In the genomic region with DNA sequence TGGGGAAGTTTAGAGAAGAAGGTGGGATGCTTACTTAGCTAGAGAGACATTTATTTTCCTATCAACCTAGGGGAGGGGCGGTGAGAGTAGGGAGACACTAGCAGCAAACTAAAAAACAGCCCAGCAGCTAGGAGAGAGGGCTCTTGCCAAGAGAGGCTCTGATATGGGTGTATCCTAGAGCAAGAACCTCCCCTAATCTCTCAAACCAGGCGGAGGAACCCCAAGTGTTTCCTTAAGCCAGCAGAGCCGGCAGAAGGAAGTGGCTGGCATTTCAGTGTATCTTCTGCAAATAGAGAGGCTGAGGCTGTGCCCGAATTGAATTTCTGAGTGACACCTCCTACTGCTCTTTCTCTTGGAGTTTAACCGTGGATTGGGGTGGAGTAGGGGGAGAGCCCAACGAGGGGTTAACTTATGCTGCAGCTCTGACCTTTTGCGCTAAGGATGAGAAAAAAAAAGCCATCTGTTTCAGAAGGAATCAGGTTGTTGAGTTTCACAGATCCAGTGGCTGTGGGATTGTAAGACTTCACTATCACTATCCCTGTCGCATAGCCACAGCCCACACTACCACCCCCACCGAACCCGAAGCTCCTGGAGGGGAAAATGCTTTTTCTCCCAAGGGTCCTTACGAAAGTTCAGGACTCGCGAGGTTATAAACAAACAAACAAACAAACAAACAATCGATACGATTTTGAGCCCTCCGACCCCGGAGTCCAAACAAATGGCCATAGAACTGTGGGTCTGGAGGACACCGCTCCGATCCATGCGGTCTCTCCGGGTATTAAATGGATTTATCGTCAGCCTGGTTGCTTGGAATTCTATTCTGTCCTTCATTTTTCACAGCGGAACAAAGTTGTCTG, we compare ENCODE assay signal across 12 cellular contexts. TPM values are rescaled to one million over a fixed set of nuclear protein-coding genes. Genes with fewer than 3 reads are reported as not detected.
A peak's percentile ranks its signal among the peaks of the same experiment; 100 is the strongest.
DNase-seq lines count a peak whose midpoint lies in the region; ATAC-seq, FAIRE-seq and TF ChIP-seq lines count a peak whose summit lies in the region.
"Had no signal": no experiment of that assay in that cellular context is flagged by ENCODE, and none has a peak within 500 bp of the region (broad histone marks: within the 10 kb centered on the region; RNA-seq: fewer than 3 reads in every experiment).

No MANE protein-coding gene starts in this region.

- BruUV-seq in PC-3 (replicated peaks; lab: Mats Ljungman, UMichigan), result no TSS peak

- H4K20me1 ChIP-seq in H1 (replicated peaks in 1 of 2; ENCODE audit: control insufficient read depth in 1 of 2, insufficient read depth in 2 of 2, low read length in 2 of 2) (no peaks in the 10 kb centered on the region), PC-3 (ENCODE audit: low read length) (no peaks in the 10 kb centered on the region)

- no peak overlapping the region for H2BK5ac ChIP-seq in H1 (ENCODE audit: low read depth, low read length)

- TF ChIP-seq CTCF in H1 (IDR thresholded peaks at IDR 0.05; ENCODE audit: control extremely low read depth in 1 of 3, insufficient read depth in 1 of 3, low read depth in 1 of 3, low read length in 3 of 3) (no peak), vagina (IDR thresholded peaks at IDR 0.05) (no peak), PC-3 (conservative IDR thresholded peaks at IDR 0.05; ENCODE audit: low read depth, low read length) (no peak), WERI-Rb-1 (IDR thresholded peaks at IDR 0.05; ENCODE audit: low read depth, low read length) (no peak)

- H3K79me2 ChIP-seq in H1 (ENCODE audit: control insufficient read depth in 1 of 2, insufficient read depth in 2 of 2, low read length in 2 of 2) (no peaks in the 10 kb centered on the region), PC-3 (ENCODE audit: low read length) (no peaks in the 10 kb centered on the region)

- no peak overlapping the region for H4K5ac ChIP-seq in H1 (ENCODE audit: insufficient read length, low read depth, low read length)

- WGBS in H1 (ENCODE audit: extremely low coverage in 1 of 2, insufficient coverage in 1 of 2, insufficient read length in 1 of 2, insufficient replicate concordance in 2 of 2, low coverage in 1 of 2, low lambda C conversion rate in 2 of 2, missing lambda C conversion rate in 1 of 2), 2 experiments, result 39% methylated on average over 23 of the region's 23 CpGs; no CpG with 5 or more reads in 1 of the 2 experiments

- no peak overlapping the region for H3K56ac ChIP-seq in H1 (replicated peaks; ENCODE audit: insufficient read length, low read depth, low read length)

- H4K8ac ChIP-seq in H1 (ENCODE audit: extremely low read depth, insufficient read depth, low read length), result peak overlapping the region; percentile 75; the same call in 1 of the 2 replicates

- no peak overlapping the region for H2BK20ac ChIP-seq in H1 (ENCODE audit: low read length)

- H4K91ac ChIP-seq in H1 (replicated peaks; ENCODE audit: insufficient read length, low read length), result no peak overlapping the region

- TF ChIP-seq POLR2A in H1 (IDR thresholded peaks at IDR 0.05; ENCODE audit: control extremely low read depth in 1 of 2, low read depth in 2 of 2, low read length in 2 of 2) (no peak), vagina (IDR thresholded peaks at IDR 0.05) (no peak)

- no peak for ATAC-seq in PC-3

- H3K4me2 ChIP-seq in H1 (ENCODE audit: insufficient read depth in 1 of 2, low read depth in 2 of 2, low read length in 2 of 2) (peak overlapping the region; percentile 90 to 94), PC-3 (ENCODE audit: low read length) (no peak overlapping the region)

- no peak overlapping the region for H2BK12ac ChIP-seq in H1 (ENCODE audit: low read depth, low read length)

- H3K9me3 ChIP-seq in H1 (ENCODE audit: insufficient read depth in 2 of 2, low read depth in 1 of 2, low read length in 1 of 2) (no peaks in the 10 kb centered on the region), vagina (no peaks in the 10 kb centered on the region), PC-3 (ENCODE audit: low read length) (no peaks in the 10 kb centered on the region), WERI-Rb-1 (ENCODE audit: severe bottlenecking) (peaks cover 8% of the 10 kb centered on the region)

- CTCF ChIA-PET in H1 (lab: Charles Lee; ENCODE audit: partially characterized antibody), result interaction anchor here (0.7 to 1.8 kb wide), 15 partner anchors 9 to 1689 kb away, joined by 3 to 9 read pairs (median 4); no protein-coding TSS in a partner anchor
- CTCF ChIA-PET in PC-3 (lab: Charles Lee), result no interaction called here

- no peak for FAIRE-seq in H1 (lab: Jason Lieb, UNC)

- H3K18ac ChIP-seq in H1 (ENCODE audit: extremely low read depth, low read length), result no peak overlapping the region

- H3K27ac ChIP-seq in H1 (ENCODE audit: low read depth, low read length) (no peak overlapping the region), vagina (no peak overlapping the region), PC-3 (ENCODE audit: low read length) (no peak overlapping the region), WERI-Rb-1 (no peak overlapping the region)

- no peaks in the 10 kb centered on the region for H3K9me2 ChIP-seq in PC-3 (replicated peaks; ENCODE audit: low read length)

- peaks cover 0 to 12% (median 7%) of the 10 kb centered on the region in 4 experiments; a peak in 5 of 7 replicates for H3K4me1 ChIP-seq in H1 (replicated peaks in 1 of 4; ENCODE audit: control insufficient read depth in 3 of 4, insufficient read depth in 4 of 4, low read length in 3 of 4)
- H3K4me1 ChIP-seq in vagina, result peaks cover 23% of the 10 kb centered on the region
- no peaks in the 10 kb centered on the region for H3K4me1 ChIP-seq in PC-3 (ENCODE audit: insufficient read depth, low read length)

- H3K79me1 ChIP-seq in H1 (ENCODE audit: low read depth, low read length), result no peaks in the 10 kb centered on the region

- H3K4me3 ChIP-seq in H1 (ENCODE audit: extremely low read depth in 1 of 4, insufficient read depth in 2 of 4, low read depth in 3 of 4, low read length in 4 of 4), result peak overlapping the region; percentile 26 to 67 (median 51)
- H3K4me3 ChIP-seq in vagina, result peak overlapping the region in 1 of 2 donors; percentile 22
- no peak overlapping the region for H3K4me3 ChIP-seq in PC-3 (ENCODE audit: low read length)
- H3K4me3 ChIP-seq in WERI-Rb-1 (ENCODE audit: low read depth, low read length), result no peak overlapping the region

- H3K23ac ChIP-seq in H1 (ENCODE audit: insufficient read length), result no peak overlapping the region

- TF ChIP-seq EP300 in H1 (IDR thresholded peaks at IDR 0.05; ENCODE audit: borderline replicate concordance in 1 of 2, low read depth in 2 of 2, low read length in 2 of 2), result no peak

- no peak overlapping the region for H2BK120ac ChIP-seq in H1 (replicated peaks; ENCODE audit: low read depth, low read length)

- H3K14ac ChIP-seq in H1 (ENCODE audit: insufficient read length), result no peak overlapping the region

- POLR2A ChIA-PET in H1 (lab: Charles Lee; ENCODE audit: partially characterized antibody), result interaction anchor here (0.6 to 0.7 kb wide), 3 partner anchors 19 to 38 kb away, joined by 3 to 4 read pairs (median 3); no protein-coding TSS in a partner anchor
- POLR2A ChIA-PET in PC-3 (lab: Charles Lee; ENCODE audit: unreplicated experiment), result no interaction called here

- H3K23me2 ChIP-seq in H1 (ENCODE audit: low read depth, low read length), result peaks cover 10% of the 10 kb centered on the region; the same call in 1 of the 2 replicates

- H3K4ac ChIP-seq in H1 (replicated peaks; ENCODE audit: insufficient read length, low read depth, low read length), result no peak overlapping the region

- no peaks in the 10 kb centered on the region for H3K36me3 ChIP-seq in H1 (ENCODE audit: control insufficient read depth in 2 of 4, insufficient read depth in 4 of 4, low read length in 3 of 4)
- no peaks in the 10 kb centered on the region for H3K36me3 ChIP-seq in vagina
- no peaks in the 10 kb centered on the region for H3K36me3 ChIP-seq in PC-3 (ENCODE audit: low read depth, low read length)
- no peaks in the 10 kb centered on the region for H3K36me3 ChIP-seq in WERI-Rb-1

- no peak overlapping the region for H2BK15ac ChIP-seq in H1 (ENCODE audit: low read length)

- peaks cover 17 to 56% (median 40%) of the 10 kb centered on the region in 4 experiments for H3K27me3 ChIP-seq in H1 (replicated peaks in 1 of 4; ENCODE audit: control insufficient read depth in 3 of 4, extremely low read depth in 1 of 4, insufficient read depth in 3 of 4, low read length in 3 of 4)
- peaks cover 8% of the 10 kb centered on the region for H3K27me3 ChIP-seq in vagina
- no peaks in the 10 kb centered on the region for H3K27me3 ChIP-seq in PC-3 (ENCODE audit: low read length)
- peaks cover 20% of the 10 kb centered on the region for H3K27me3 ChIP-seq in WERI-Rb-1 (ENCODE audit: insufficient read depth, low read depth, severe bottlenecking)

- intact Hi-C loops in vagina (cut with DNase I), result no loop called here
- intact Hi-C loops in PC-3 (cut with micrococcal nuclease), result no loop called here

- no peaks in the 10 kb centered on the region for H3F3A ChIP-seq in PC-3 (ENCODE audit: low read length, unreplicated experiment)

- H3K9ac ChIP-seq in H1 (replicated peaks in 1 of 4; ENCODE audit: extremely low read depth in 1 of 4, low read depth in 3 of 4, low read length in 3 of 4), result no peak overlapping the region
- H3K9ac ChIP-seq in PC-3 (ENCODE audit: low read length), result no peak overlapping the region

- H2AFZ ChIP-seq in H1 (ENCODE audit: low read length) (no peak overlapping the region), PC-3 (ENCODE audit: low read length) (no peak overlapping the region)

- no peak for TF ChIP-seq RAD21 in H1 (IDR thresholded peaks at IDR 0.05 in 1 of 2, conservative IDR thresholded peaks at IDR 0.05 in 1 of 2; ENCODE audit: low read depth in 2 of 2, low read length in 2 of 2)

- DNase-seq in NCI-H524 (lab: John Stamatoyannopoulos, UW) (peak; percentile 27 to 60), NCI-H524 treated with DMSO at 0.1 percent for 48 hours (lab: John Stamatoyannopoulos, UW) (no peak), M059J (ENCODE audit: low read depth) (peak; percentile 41), H1 (ENCODE audit: low read depth in 1 of 2, low spot score in 2 of 2) (peak in 1 of 2 experiments; percentile 60), retina (peak; percentile 38), vagina (ENCODE audit: extremely low spot score in 2 of 2) (no peak), PC-3 (no peak), WERI-Rb-1 (no peak)
- DNase-seq: activated naive CD8-positive, alpha-beta T cell treated with anti-CD3 and anti-CD28 coated beads for 36 hours; NCI-H187; T-helper 9 cell had no signal

- no peak overlapping the region for H2AK5ac ChIP-seq in H1 (ENCODE audit: low read depth, low read length)

RNA-seq across cellular contexts. Expression of a gene that starts 1.3 kb away (rescaled TPM):
- total RNA-seq in M059J (2014; rRNA removed; shearing (Covaris generic)), result 9.8 and 12.2 TPM in 2 replicates
- 6.3 and 7.0 TPM in 2 replicates for total RNA-seq in H1 (2021; fragmentation: NEBNext Ultra II Directional; extraction: Animal tissue kit (Norgen Biotek cat#: 25700))
- polyA plus RNA-seq in H1 (2011; rRNA removed), result 2.4 and 4.6 TPM in 2 replicates
- 2.7 TPM for polyA plus RNA-seq in H1 (2011; cell fraction: cytosol; rRNA removed)
- polyA plus RNA-seq in H1 (2011; cell fraction: nucleus; rRNA removed), result 5.2 TPM
- polyA plus RNA-seq in H1 (2012, experiment 1 of 2), result 3.4 to 4.2 TPM (median 3.6 TPM) in 4 replicates
- 2.9 TPM for polyA plus RNA-seq in H1 (2012, experiment 2 of 2)
- 5.4 TPM for polyA plus RNA-seq in H1 (2013, experiment 1 of 2)
- 5.7 TPM for polyA plus RNA-seq in H1 (2013, experiment 2 of 2)
- 3.9 and 4.3 TPM in 2 replicates for polyA minus RNA-seq in H1 (2011; rRNA and poly(A)+ RNA removed)
- polyA minus RNA-seq in H1 (2011; cell fraction: cytosol; rRNA and poly(A)+ RNA removed), result 3.7 TPM
- 3.0 TPM for polyA minus RNA-seq in H1 (2011; cell fraction: nucleus; rRNA and poly(A)+ RNA removed)
- total RNA-seq in vagina, result not detected
- total RNA-seq in PC-3 (2014; rRNA removed), result 0.04 TPM in 1 of 2 replicates, not detected in the other
- total RNA-seq: activated naive CD8-positive, alpha-beta T cell treated with anti-CD3 and anti-CD28 coated beads for 36 hours; fibroblast of villous mesenchyme had no signal

Comparison
In these comparisons a context has a peak if more than half of its experiments do, and no peak if none do; other contexts are left out.
1. DNase-seq: peak in NCI-H524 (2 of 2), M059J (single experiment) and retina (single experiment); none in NCI-H524 treated with DMSO at 0.1 percent for 48 hours (single experiment), vagina (0 of 2), PC-3 (single experiment) and WERI-Rb-1 (single experiment).
2. H3K4me3 ChIP-seq: peak in H1 (4 of 4); none in PC-3 (single experiment) and WERI-Rb-1 (single experiment).